8 cellular contexts compared by ENCODE assay signal in the genomic region with DNA sequence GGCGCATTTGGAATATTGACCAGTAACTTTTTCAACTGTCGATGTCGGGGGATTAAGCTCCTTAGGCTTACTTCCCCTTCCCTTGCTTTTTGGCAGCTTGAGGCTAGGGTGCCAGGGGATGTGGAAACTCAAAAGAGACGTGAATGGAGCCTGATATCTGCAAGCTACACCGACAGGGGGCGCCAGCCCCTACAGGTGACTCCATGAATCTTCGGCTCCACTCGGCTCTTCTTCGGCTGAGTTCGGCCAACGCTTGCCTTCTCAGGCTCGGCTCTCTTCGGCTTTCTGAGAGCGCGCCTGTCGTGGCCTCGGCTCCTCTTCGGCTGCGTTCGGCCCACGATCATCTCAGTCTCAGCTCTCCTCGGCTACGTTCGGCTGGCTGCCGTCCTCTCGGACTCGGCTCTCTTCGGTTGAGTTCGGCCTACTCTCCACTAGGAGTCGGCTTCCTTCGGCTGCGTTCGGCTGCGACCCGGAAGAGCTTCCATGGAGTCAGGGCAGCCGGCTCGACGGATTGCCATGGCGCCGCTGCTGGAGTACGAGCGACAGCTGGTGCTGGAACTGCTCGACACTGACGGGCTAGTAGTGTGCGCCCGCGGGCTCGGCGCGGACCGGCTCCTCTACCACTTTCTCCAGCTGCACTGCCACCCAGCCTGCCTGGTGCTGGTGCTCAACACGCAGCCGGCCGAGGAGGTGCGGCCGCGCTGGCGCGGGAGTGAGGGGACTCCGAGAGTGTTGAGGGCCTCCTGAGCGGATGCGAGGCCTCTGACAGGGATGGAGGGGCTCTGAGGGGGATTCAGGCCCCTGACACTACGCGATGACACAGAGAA. TPM values are rescaled to one million over a fixed set of nuclear protein-coding genes. Genes with fewer than 3 reads are reported as not detected.
DNase-seq lines count a peak whose midpoint lies in the region; ATAC-seq and TF ChIP-seq lines count a peak whose summit lies in the region.

A gene (plus strand): TSS at position 472 of the 827 bp plus-strand sequence. CDS start 12 bp downstream, at position 484.

- H3K27me3 Mint-ChIP-seq in activated naive CD4-positive, alpha-beta T cell treated with anti-CD3 and anti-CD28 coated beads, Interleukin-2, amount 50 U/mL, for 24 hours, result no peaks in the 10 kb centered on the region

- no peaks in the 10 kb centered on the region for H3K9me3 ChIP-seq in testis

- DNase-seq in NCI-H1092 (lab: John Stamatoyannopoulos, UW) (peak; percentile 100), glomerular endothelial cell (ENCODE audit: extremely low read depth, low read depth, low spot score) (peak; percentile 97), occipital lobe (lab: John Stamatoyannopoulos, UW) (peak; percentile 97), testis (peak; percentile 100)

- H3K4me1 Mint-ChIP-seq in activated naive CD4-positive, alpha-beta T cell treated with anti-CD3 and anti-CD28 coated beads, Interleukin-2, amount 50 U/mL, for 24 hours, result peaks cover 35% of the 10 kb centered on the region

- no peaks in the 10 kb centered on the region for H3K9me3 Mint-ChIP-seq in activated naive CD4-positive, alpha-beta T cell treated with anti-CD3 and anti-CD28 coated beads, Interleukin-2, amount 50 U/mL, for 24 hours

- ATAC-seq in HG02610 (IDR thresholded peaks at IDR 0.05; ENCODE audit: unreplicated experiment) (peak; percentile 98), SK-N-SH treated with all-trans-retinoic acid at 6 μM for 48 hours (peak; percentile 99)

- peaks cover 22% of the 10 kb centered on the region for H3K4me1 ChIP-seq in testis

- no peak for TF ChIP-seq POLR2A in testis (IDR thresholded peaks at IDR 0.05)

- intact Hi-C loops in testis (cut with DNase I; ENCODE audit: low total_unique reads), result loop anchor here (5.0 to 10.0 kb wide), 4 partner anchors 55 to 382 kb away; no protein-coding TSS in a partner anchor

- TF ChIP-seq CTCF in GM12801 (IDR thresholded peaks at IDR 0.05; ENCODE audit: extremely low read depth, insufficient read length) (peak; percentile 80), testis (IDR thresholded peaks at IDR 0.05) (peak; percentile 89 to 97 (median 97))

- H3K36me3 ChIP-seq in testis (ENCODE audit: low read depth, missing control alignments), result no peaks in the 10 kb centered on the region

- peak within 1 kb of the TSS; percentile 97 for H3K4me3 Mint-ChIP-seq in activated naive CD4-positive, alpha-beta T cell treated with anti-CD3 and anti-CD28 coated beads, Interleukin-2, amount 50 U/mL, for 24 hours

- peaks cover 2% of the 10 kb centered on the region for H3K36me3 Mint-ChIP-seq in activated naive CD4-positive, alpha-beta T cell treated with anti-CD3 and anti-CD28 coated beads, Interleukin-2, amount 50 U/mL, for 24 hours

- H3K27me3 ChIP-seq in testis, result no peaks in the 10 kb centered on the region

- H3K27ac Mint-ChIP-seq in activated naive CD4-positive, alpha-beta T cell treated with anti-CD3 and anti-CD28 coated beads, Interleukin-2, amount 50 U/mL, for 24 hours, result peak within 1 kb of the TSS; percentile 88

- H3K27ac ChIP-seq in testis, result peak within 1 kb of the TSS; percentile 71 to 82

- 0% methylated on average over 11 to 64 of the region's 64 CpGs for WGBS in testis, 2 donors

- H3K4me3 ChIP-seq in testis, result peak within 1 kb of the TSS; percentile 81 to 91

TF ChIP-seq in SK-N-SH treated with all-trans-retinoic acid at 6 μM for 48 hours, 23 proteins besides CTCF, POLR2A, EP300 and RAD21:
- TF ChIP-seq, protein P1, sequence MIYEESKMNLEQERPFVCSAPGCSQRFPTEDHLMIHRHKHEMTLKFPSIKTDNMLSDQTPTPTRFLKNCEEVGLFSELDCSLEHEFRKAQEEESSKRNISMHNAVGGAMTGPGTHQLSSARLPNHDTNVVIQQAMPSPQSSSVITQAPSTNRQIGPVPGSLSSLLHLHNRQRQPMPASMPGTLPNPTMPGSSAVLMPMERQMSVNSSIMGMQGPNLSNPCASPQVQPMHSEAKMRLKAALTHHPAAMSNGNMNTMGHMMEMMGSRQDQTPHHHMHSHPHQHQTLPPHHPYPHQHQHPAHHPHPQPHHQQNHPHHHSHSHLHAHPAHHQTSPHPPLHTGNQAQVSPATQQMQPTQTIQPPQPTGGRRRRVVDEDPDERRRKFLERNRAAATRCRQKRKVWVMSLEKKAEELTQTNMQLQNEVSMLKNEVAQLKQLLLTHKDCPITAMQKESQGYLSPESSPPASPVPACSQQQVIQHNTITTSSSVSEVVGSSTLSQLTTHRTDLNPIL (CRISPR knock-in tag; IDR thresholded peaks at IDR 0.05; ENCODE audit: low read depth), result no peak
- TF ChIP-seq ZNF8 (CRISPR knock-in tag; IDR thresholded peaks at IDR 0.05) (no peak), ARNTL (CRISPR knock-in tag; IDR thresholded peaks at IDR 0.05; ENCODE audit: borderline replicate concordance, low read depth) (no peak), CSDC2 (CRISPR knock-in tag; IDR thresholded peaks at IDR 0.05) (no peak), TCF4 (CRISPR knock-in tag; IDR thresholded peaks at IDR 0.05; ENCODE audit: borderline replicate concordance) (no peak), ZFP30 (CRISPR knock-in tag; IDR thresholded peaks at IDR 0.05) (no peak), OSR1 (CRISPR knock-in tag; IDR thresholded peaks at IDR 0.05) (no peak), ZFP3 (CRISPR knock-in tag; IDR thresholded peaks at IDR 0.05) (no peak), ZNF70 (CRISPR knock-in tag; IDR thresholded peaks at IDR 0.05) (no peak), ISL1 (CRISPR knock-in tag; IDR thresholded peaks at IDR 0.05) (no peak), ESRRG (CRISPR knock-in tag; IDR thresholded peaks at IDR 0.05) (no peak), GLIS3 (CRISPR knock-in tag; IDR thresholded peaks at IDR 0.05) (no peak), TOX (CRISPR knock-in tag; IDR thresholded peaks at IDR 0.05; ENCODE audit: borderline replicate concordance) (no peak), RARB (CRISPR knock-in tag; IDR thresholded peaks at IDR 0.05) (no peak)
- TF ChIP-seq, protein P2, sequence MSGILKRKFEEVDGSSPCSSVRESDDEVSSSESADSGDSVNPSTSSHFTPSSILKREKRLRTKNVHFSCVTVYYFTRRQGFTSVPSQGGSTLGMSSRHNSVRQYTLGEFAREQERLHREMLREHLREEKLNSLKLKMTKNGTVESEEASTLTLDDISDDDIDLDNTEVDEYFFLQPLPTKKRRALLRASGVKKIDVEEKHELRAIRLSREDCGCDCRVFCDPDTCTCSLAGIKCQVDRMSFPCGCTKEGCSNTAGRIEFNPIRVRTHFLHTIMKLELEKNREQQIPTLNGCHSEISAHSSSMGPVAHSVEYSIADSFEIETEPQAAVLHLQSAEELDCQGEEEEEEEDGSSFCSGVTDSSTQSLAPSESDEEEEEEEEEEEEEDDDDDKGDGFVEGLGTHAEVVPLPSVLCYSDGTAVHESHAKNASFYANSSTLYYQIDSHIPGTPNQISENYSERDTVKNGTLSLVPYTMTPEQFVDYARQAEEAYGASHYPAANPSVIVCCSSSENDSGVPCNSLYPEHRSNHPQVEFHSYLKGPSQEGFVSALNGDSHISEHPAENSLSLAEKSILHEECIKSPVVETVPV (CRISPR knock-in tag; IDR thresholded peaks at IDR 0.05), result no peak
- TF ChIP-seq, protein P3, sequence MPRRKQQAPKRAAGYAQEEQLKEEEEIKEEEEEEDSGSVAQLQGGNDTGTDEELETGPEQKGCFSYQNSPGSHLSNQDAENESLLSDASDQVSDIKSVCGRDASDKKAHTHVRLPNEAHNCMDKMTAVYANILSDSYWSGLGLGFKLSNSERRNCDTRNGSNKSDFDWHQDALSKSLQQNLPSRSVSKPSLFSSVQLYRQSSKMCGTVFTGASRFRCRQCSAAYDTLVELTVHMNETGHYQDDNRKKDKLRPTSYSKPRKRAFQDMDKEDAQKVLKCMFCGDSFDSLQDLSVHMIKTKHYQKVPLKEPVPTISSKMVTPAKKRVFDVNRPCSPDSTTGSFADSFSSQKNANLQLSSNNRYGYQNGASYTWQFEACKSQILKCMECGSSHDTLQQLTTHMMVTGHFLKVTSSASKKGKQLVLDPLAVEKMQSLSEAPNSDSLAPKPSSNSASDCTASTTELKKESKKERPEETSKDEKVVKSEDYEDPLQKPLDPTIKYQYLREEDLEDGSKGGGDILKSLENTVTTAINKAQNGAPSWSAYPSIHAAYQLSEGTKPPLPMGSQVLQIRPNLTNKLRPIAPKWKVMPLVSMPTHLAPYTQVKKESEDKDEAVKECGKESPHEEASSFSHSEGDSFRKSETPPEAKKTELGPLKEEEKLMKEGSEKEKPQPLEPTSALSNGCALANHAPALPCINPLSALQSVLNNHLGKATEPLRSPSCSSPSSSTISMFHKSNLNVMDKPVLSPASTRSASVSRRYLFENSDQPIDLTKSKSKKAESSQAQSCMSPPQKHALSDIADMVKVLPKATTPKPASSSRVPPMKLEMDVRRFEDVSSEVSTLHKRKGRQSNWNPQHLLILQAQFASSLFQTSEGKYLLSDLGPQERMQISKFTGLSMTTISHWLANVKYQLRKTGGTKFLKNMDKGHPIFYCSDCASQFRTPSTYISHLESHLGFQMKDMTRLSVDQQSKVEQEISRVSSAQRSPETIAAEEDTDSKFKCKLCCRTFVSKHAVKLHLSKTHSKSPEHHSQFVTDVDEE (CRISPR knock-in tag; IDR thresholded peaks at IDR 0.05), result no peak

RNA-seq across cellular contexts. Expression of the gene that starts here (rescaled TPM):
- total RNA-seq in glomerular endothelial cell, result 6.4 and 8.2 TPM in 2 replicates
- total RNA-seq in occipital lobe, result 15.4 TPM
- total RNA-seq in testis, result 10 to 100 TPM; 17.7 to 29.3 TPM
- polyA plus RNA-seq in testis (ENCODE audit: insufficient read depth, low read depth, low replicate concordance), result 19.6 TPM

Comparison
In these comparisons a context has a peak if more than half of its experiments do, and no peak if none do; other contexts are left out.
1. Peak in every context shown above with its lines: DNase-seq, ATAC-seq, H3K4me3 ChIP-seq and H3K27ac ChIP-seq.